In the genomic region with DNA sequence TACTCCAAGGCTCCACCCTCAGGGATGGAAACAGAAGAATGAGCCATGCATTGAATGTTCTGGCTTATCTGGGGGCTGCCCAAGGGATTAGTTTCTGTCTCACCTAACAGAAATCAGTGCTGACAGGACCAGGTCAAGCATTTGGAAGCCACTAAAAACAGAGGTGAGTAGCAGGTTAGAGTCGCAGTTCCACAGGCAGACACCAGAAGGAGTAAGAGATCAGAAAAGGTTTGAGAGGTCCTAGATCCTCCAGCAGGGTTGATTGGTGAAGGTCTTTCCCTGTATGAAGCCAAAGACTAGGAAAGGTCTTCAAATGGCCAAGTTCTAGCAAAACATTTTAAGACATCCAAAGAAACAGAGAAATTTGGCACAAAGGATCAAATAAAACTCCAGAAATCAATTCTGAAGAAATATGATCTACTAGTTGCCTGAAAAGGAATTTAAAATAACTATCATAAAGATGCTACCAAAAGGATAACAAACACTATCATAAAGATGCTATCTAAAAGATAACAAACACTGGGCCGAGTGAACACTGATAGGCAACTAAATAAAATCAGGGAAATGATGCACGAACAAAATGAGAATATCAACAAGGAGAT, we compare ENCODE assay signal across 8 cellular contexts. TPM values are rescaled to one million over a fixed set of nuclear protein-coding genes. Genes with fewer than 3 reads are reported as not detected.
DNase-seq lines count a peak whose midpoint lies in the region; FAIRE-seq and TF ChIP-seq lines count a peak whose summit lies in the region.

No MANE protein-coding gene starts in this region.

- no peak overlapping the region for H3K4me3 ChIP-seq in Peyer's patch

- peaks cover 16% of the 10 kb centered on the region for H3K9me3 Mint-ChIP-seq in activated naive CD8-positive, alpha-beta T cell treated with anti-CD3 and anti-CD28 coated beads for 36 hours

- no peaks in the 10 kb centered on the region for H3K4me1 ChIP-seq in Peyer's patch

- DNase-seq in DMS53 treated with DMSO at 0.1 percent for 48 hours (lab: John Stamatoyannopoulos, UW; ENCODE audit: unreplicated experiment) (peak; percentile 42), HuH-7 (ENCODE audit: low spot score) (peak; percentile 33), Peyer's patch (peak in 2 of 3 donors; percentile 44 to 73), iPS-NIHi7 (ENCODE audit: extremely low spot score) (peak; percentile 84), caudate nucleus (lab: John Stamatoyannopoulos, UW) (no peak), frontal cortex (ENCODE audit: low spot score in 2 of 2) (no peak)
- DNase-seq in activated naive CD8-positive, alpha-beta T cell treated with anti-CD3 and anti-CD28 coated beads for 36 hours: peak; percentile 29
- DNase-seq in stimulated activated CD8-positive, alpha-beta memory T cell treated with anti-CD3 and anti-CD28 coated beads, Interleukin-4, amount 100 ng/mL, for 48 hours: peak; percentile 60

- H3K4me1 Mint-ChIP-seq in activated naive CD8-positive, alpha-beta T cell treated with anti-CD3 and anti-CD28 coated beads for 36 hours: peaks cover 2% of the 10 kb centered on the region

- TF ChIP-seq CTCF in Peyer's patch (IDR thresholded peaks at IDR 0.05): peak; percentile 39 to 81 (median 72)

- H3K36me3 Mint-ChIP-seq in activated naive CD8-positive, alpha-beta T cell treated with anti-CD3 and anti-CD28 coated beads for 36 hours: peaks cover 23% of the 10 kb centered on the region

- no peaks in the 10 kb centered on the region for H3K27me3 Mint-ChIP-seq in activated naive CD8-positive, alpha-beta T cell treated with anti-CD3 and anti-CD28 coated beads for 36 hours

- no peak for FAIRE-seq in frontal cortex (lab: Jason Lieb, UNC)

- H3K4me3 Mint-ChIP-seq in activated naive CD8-positive, alpha-beta T cell treated with anti-CD3 and anti-CD28 coated beads for 36 hours: no peak overlapping the region

- H3K36me3 ChIP-seq in Peyer's patch: no peaks in the 10 kb centered on the region

- no peak overlapping the region for H3K27ac ChIP-seq in Peyer's patch
- no peak overlapping the region for H3K27ac ChIP-seq in caudate nucleus (ENCODE audit: low read depth, low read length)

- H3K27me3 ChIP-seq in Peyer's patch: no peaks in the 10 kb centered on the region

- TF ChIP-seq POLR2A in Peyer's patch (IDR thresholded peaks at IDR 0.05): no peak

- peaks cover 0 to 9% (median 0%) of the 10 kb centered on the region in 4 donors for H3K9me3 ChIP-seq in Peyer's patch

- no peak overlapping the region for H3K27ac Mint-ChIP-seq in activated naive CD8-positive, alpha-beta T cell treated with anti-CD3 and anti-CD28 coated beads for 36 hours

RNA-seq across cellular contexts. Expression of a gene that starts 19.5 kb away (rescaled TPM):
- total RNA-seq in Peyer's patch: under 1 TPM; 0.35 to 0.83 (median 0.46) TPM
- total RNA-seq in activated naive CD8-positive, alpha-beta T cell treated with anti-CD3 and anti-CD28 coated beads for 36 hours: 1 to 10 TPM; 4.9 to 5.4 TPM
- total RNA-seq in frontal cortex: 14.7 TPM

RNA-seq across cellular contexts. Expression of a gene that starts 21.8 kb away (rescaled TPM):
- 10 to 100 TPM; 26.0 to 42.1 (median 28.1) TPM for total RNA-seq in Peyer's patch
- total RNA-seq in activated naive CD8-positive, alpha-beta T cell treated with anti-CD3 and anti-CD28 coated beads for 36 hours: 10 to 100 TPM; 62.3 to 66.6 TPM
- total RNA-seq in frontal cortex: 49.7 TPM

Comparison
In these comparisons a context has a peak if more than half of its experiments do, and no peak if none do; other contexts are left out.
1. DNase-seq: peak in DMS53 treated with DMSO at 0.1 percent for 48 hours (single experiment), HuH-7 (single experiment), Peyer's patch (2 of 3), activated naive CD8-positive, alpha-beta T cell treated with anti-CD3 and anti-CD28 coated beads for 36 hours (single experiment), iPS-NIHi7 (single experiment) and stimulated activated CD8-positive, alpha-beta memory T cell treated with anti-CD3 and anti-CD28 coated beads, Interleukin-4, amount 100 ng/mL, for 48 hours (single experiment); none in caudate nucleus (0 of 61) and frontal cortex (0 of 2).